In genomic region chr2:224075588-224075987, GRCh38 we compare ENCODE assay signal across 28 cellular contexts.
"Had no signal": no experiment of that assay in that cellular context is flagged by ENCODE, and none has a peak within 500 bp of the region (broad histone marks: within the 10 kb centered on the region; RNA-seq: fewer than 3 reads in every experiment).

No MANE protein-coding gene starts in this region.

- H3K9me3 Mint-ChIP-seq: dendritic cell treated with granulocyte-macrophage colony-stimulating factor and Interleukin-4, amounts not matched to agents 40 ng/mL and 50 ng/mL, for 4 days; effector memory CD8-positive, alpha-beta T cell; endodermal cell had no signal

- H3K27ac Mint-ChIP-seq: dendritic cell treated with granulocyte-macrophage colony-stimulating factor and Interleukin-4, amounts not matched to agents 40 ng/mL and 50 ng/mL, for 4 days; effector memory CD8-positive, alpha-beta T cell; endodermal cell had no signal

- H3K36me3 ChIP-seq: colonic mucosa, esophagus muscularis mucosa, esophagus squamous epithelium, gastrocnemius medialis, gastroesophageal sphincter, heart left ventricle, heart right ventricle had no signal

- H3K4me3 Mint-ChIP-seq: dendritic cell treated with granulocyte-macrophage colony-stimulating factor and Interleukin-4, amounts not matched to agents 40 ng/mL and 50 ng/mL, for 4 days; effector memory CD8-positive, alpha-beta T cell; endodermal cell had no signal

- H3K4me3 ChIP-seq: colonic mucosa, coronary artery, dorsolateral prefrontal cortex, esophagus muscularis mucosa, esophagus squamous epithelium, gastrocnemius medialis, gastroesophageal sphincter, heart left ventricle, heart right ventricle had no signal

- ATAC-seq: effector memory CD8-positive, alpha-beta T cell; foreskin keratinocyte; gastrocnemius medialis; gastroesophageal sphincter; heart left ventricle; heart right ventricle had no signal

- H3K9me3 ChIP-seq: colonic mucosa, esophagus muscularis mucosa, esophagus squamous epithelium, gastrocnemius medialis, gastroesophageal sphincter, heart left ventricle, heart right ventricle had no signal

- DNase-seq: colonic mucosa; cortex of kidney; dermis blood vessel endothelial cell; dorsolateral prefrontal cortex; effector CD4-positive, alpha-beta T cell; effector CD8-positive, alpha-beta T cell; effector memory CD4-positive, alpha-beta T cell; effector memory CD8-positive, alpha-beta T cell; endodermal cell; erythroblast; esophagus squamous epithelium; foreskin fibroblast; foreskin keratinocyte; foreskin melanocyte; gastrocnemius medialis; glutamatergic neuron; head of caudate nucleus; heart left ventricle; heart right ventricle had no signal

- FAIRE-seq: colon, endometrium, endothelial cell of umbilical vein, frontal cortex had no signal

- H3K4me1 ChIP-seq: colonic mucosa, esophagus muscularis mucosa, esophagus squamous epithelium, foreskin keratinocyte, gastrocnemius medialis, gastroesophageal sphincter had no signal

- H3K27ac ChIP-seq: colonic mucosa, coronary artery, dorsolateral prefrontal cortex, epithelial cell of prostate, esophagus muscularis mucosa, esophagus squamous epithelium, foreskin keratinocyte, gastrocnemius medialis, gastroesophageal sphincter, heart left ventricle, heart right ventricle had no signal

- H3K27me3 ChIP-seq: colonic mucosa, esophagus muscularis mucosa, esophagus squamous epithelium, foreskin keratinocyte, gastrocnemius medialis, gastroesophageal sphincter, heart left ventricle, heart right ventricle had no signal
